14 cellular contexts compared by ENCODE assay signal in genomic region chrX:141467442-141467841, GRCh38.
A peak's percentile ranks its signal among the peaks of the same experiment; 100 is the strongest.
DNase-seq lines count a peak whose midpoint lies in the region; TF ChIP-seq lines count a peak whose summit lies in the region.
"Had no signal": no experiment of that assay in that cellular context is flagged by ENCODE, and none has a peak within 500 bp of the region (broad histone marks: within the 10 kb centered on the region; RNA-seq: fewer than 3 reads in every experiment).

No MANE protein-coding gene starts in this region.

- no peaks in the 10 kb centered on the region for H3K9me3 ChIP-seq in cardiac muscle cell (ENCODE audit: low read depth)
- H3K9me3 ChIP-seq in left ventricle myocardium inferior (replicated peaks), result no peaks in the 10 kb centered on the region
- H3K9me3 ChIP-seq: SJCRH30 had no signal

- no peaks in the 10 kb centered on the region for H3K4me1 Mint-ChIP-seq in type B pancreatic cell (ENCODE audit: unreplicated experiment)
- H3K4me1 Mint-ChIP-seq: activated CD8-positive, alpha-beta memory T cell treated with anti-CD3 and anti-CD28 coated beads, Interleukin-2, amount 10 ng/mL, durations not matched to agents 7 days and 5 days had no signal

- H3K4me3 ChIP-seq in cardiac muscle cell, result no peak overlapping the region
- no peak overlapping the region for H3K4me3 ChIP-seq in left ventricle myocardium inferior
- no peak overlapping the region for H3K4me3 ChIP-seq in epithelial cell of esophagus (ENCODE audit: low read length)
- H3K4me3 ChIP-seq: SJCRH30 had no signal

- no peaks in the 10 kb centered on the region for H3K27me3 ChIP-seq in cardiac muscle cell
- no peaks in the 10 kb centered on the region for H3K27me3 ChIP-seq in left ventricle myocardium inferior (ENCODE audit: low read depth)
- H3K27me3 ChIP-seq: SJCRH30 had no signal

- H3K4me1 ChIP-seq in cardiac muscle cell (ENCODE audit: low read depth) (no peaks in the 10 kb centered on the region), left ventricle myocardium inferior (no peaks in the 10 kb centered on the region)
- H3K4me1 ChIP-seq: SJCRH30 had no signal

- in situ Hi-C loops in ACHN (cut with HindIII; ENCODE audit: low pct_ligation_motif_present, low pct_unique_long_range_greater_than_20kb, low sequenced_read_pairs), result no loop called here

- intact Hi-C loops in left ventricle myocardium inferior (cut with micrococcal nuclease), result no loop called here

- H3K27ac ChIP-seq in cardiac muscle cell (no peak overlapping the region), left ventricle myocardium inferior (replicated peaks) (no peak overlapping the region)
- H3K27ac ChIP-seq: SJCRH30 had no signal

- H3K36me3 Mint-ChIP-seq in type B pancreatic cell, result no peaks in the 10 kb centered on the region
- H3K36me3 Mint-ChIP-seq: activated CD8-positive, alpha-beta memory T cell treated with anti-CD3 and anti-CD28 coated beads, Interleukin-2, amount 10 ng/mL, durations not matched to agents 7 days and 5 days had no signal

- DNase-seq in cardiac muscle cell (ENCODE audit: low read depth in 1 of 2, low spot score in 1 of 2) (peak in 1 of 2 donors; percentile 1), left ventricle myocardium inferior (no peak), RPMI8226 (peak; percentile 5), epithelial cell of esophagus (ENCODE audit: low read depth) (peak; percentile 10), type B pancreatic cell (ENCODE audit: extremely low spot score, unreplicated experiment) (no peak), NCI-H2171 treated with DMSO at 0.1 percent for 48 hours (lab: John Stamatoyannopoulos, UW) (no peak), ACHN (no peak)
- DNase-seq in activated CD4-positive, alpha-beta T cell treated with anti-CD3 and anti-CD28 coated beads for 1 hour, result no peak
- DNase-seq: activated CD8-positive, alpha-beta memory T cell treated with anti-CD3 and anti-CD28 coated beads, Interleukin-2, amount 10 ng/mL, durations not matched to agents 7 days and 5 days; activated naive CD4-positive, alpha-beta T cell; effector memory CD8-positive, alpha-beta T cell; NCI-H187 treated with DMSO at 0.1 percent for 48 hours; NCI-H774 had no signal

- H3K27ac Mint-ChIP-seq in type B pancreatic cell, result no peak overlapping the region
- H3K27ac Mint-ChIP-seq: activated CD8-positive, alpha-beta memory T cell treated with anti-CD3 and anti-CD28 coated beads, Interleukin-2, amount 10 ng/mL, durations not matched to agents 7 days and 5 days; effector memory CD8-positive, alpha-beta T cell had no signal

- H3K9me3 Mint-ChIP-seq in type B pancreatic cell, result no peaks in the 10 kb centered on the region

- H3K27me3 Mint-ChIP-seq in type B pancreatic cell, result no peaks in the 10 kb centered on the region
- H3K27me3 Mint-ChIP-seq: activated CD8-positive, alpha-beta memory T cell treated with anti-CD3 and anti-CD28 coated beads, Interleukin-2, amount 10 ng/mL, durations not matched to agents 7 days and 5 days; effector memory CD8-positive, alpha-beta T cell had no signal

- TF ChIP-seq CTCF in cardiac muscle cell (IDR thresholded peaks at IDR 0.05; ENCODE audit: low read depth, low read length) (peak; percentile 12), left ventricle myocardium inferior (IDR thresholded peaks at IDR 0.05; ENCODE audit: borderline replicate concordance) (no peak), epithelial cell of esophagus (IDR thresholded peaks at IDR 0.05; ENCODE audit: insufficient read depth, low read depth, low read length, missing control alignments) (peak; percentile 28), type B pancreatic cell (conservative IDR thresholded peaks at IDR 0.05) (peak; percentile 59)

- H3K4me3 Mint-ChIP-seq in type B pancreatic cell, result no peak overlapping the region
- H3K4me3 Mint-ChIP-seq: activated CD8-positive, alpha-beta memory T cell treated with anti-CD3 and anti-CD28 coated beads, Interleukin-2, amount 10 ng/mL, durations not matched to agents 7 days and 5 days; effector memory CD8-positive, alpha-beta T cell had no signal

- H3K36me3 ChIP-seq in cardiac muscle cell, result no peaks in the 10 kb centered on the region
- no peaks in the 10 kb centered on the region for H3K36me3 ChIP-seq in left ventricle myocardium inferior
- H3K36me3 ChIP-seq: SJCRH30 had no signal

Comparison
In these comparisons a context has a peak if more than half of its experiments do, and no peak if none do; other contexts are left out.
1. DNase-seq: peak in RPMI8226 (single experiment) and epithelial cell of esophagus (single experiment); none in left ventricle myocardium inferior (single experiment), type B pancreatic cell (single experiment), NCI-H2171 treated with DMSO at 0.1 percent for 48 hours (single experiment), activated CD4-positive, alpha-beta T cell treated with anti-CD3 and anti-CD28 coated beads for 1 hour (single experiment) and ACHN (single experiment).